19 cellular contexts compared by ENCODE assay signal in the genomic region with DNA sequence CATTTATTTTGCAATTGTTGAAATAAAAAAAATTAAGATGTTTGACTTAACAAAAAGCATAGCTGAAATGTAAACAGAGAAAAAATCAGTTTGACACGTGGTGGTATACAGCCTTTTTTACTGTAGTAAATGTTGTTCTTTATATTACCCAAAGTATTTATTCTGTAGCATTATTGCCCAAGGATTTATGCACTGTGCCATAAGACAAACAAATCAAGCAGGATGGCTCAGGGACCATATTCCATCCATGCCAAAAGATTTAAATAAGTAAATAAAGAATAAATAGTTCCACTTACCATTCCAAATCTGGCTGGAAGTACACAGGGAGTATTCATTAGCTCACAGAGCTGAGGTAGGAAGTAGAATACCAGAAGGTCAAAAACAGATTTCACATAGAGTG.
A peak's percentile ranks its signal among the peaks of the same experiment; 100 is the strongest.
DNase-seq lines count a peak whose midpoint lies in the region; ATAC-seq and TF ChIP-seq lines count a peak whose summit lies in the region.
"Had no signal": no experiment of that assay in that cellular context is flagged by ENCODE, and none has a peak within 500 bp of the region (broad histone marks: within the 10 kb centered on the region; RNA-seq: fewer than 3 reads in every experiment).

No MANE protein-coding gene starts in this region.

- in situ Hi-C loops in GM13976 (cut with MboI; ENCODE audit: low sequenced_read_pairs, unreplicated experiment), result no loop called here

- no peaks in the 10 kb centered on the region for H3K27me3 ChIP-seq in effector memory CD4-positive, alpha-beta T cell (replicated peaks; ENCODE audit: control insufficient read depth, insufficient read depth, low read length, poor library complexity, severe bottlenecking)
- H3K27me3 ChIP-seq: BE2C, BLaER1 had no signal

- no peaks in the 10 kb centered on the region for H3K36me3 ChIP-seq in effector memory CD4-positive, alpha-beta T cell (ENCODE audit: control insufficient read depth, insufficient read depth, low read length)
- H3K36me3 ChIP-seq: BE2C, BLaER1 had no signal

- ATAC-seq in GM21360 (IDR thresholded peaks at IDR 0.05; ENCODE audit: unreplicated experiment), result no peak

- TF ChIP-seq CTCF in GM13976 (IDR thresholded peaks at IDR 0.05; ENCODE audit: borderline replicate concordance, control extremely low read depth, extremely low read depth, insufficient read depth, missing control alignments), result no peak

- no peaks in the 10 kb centered on the region for H3K4me1 ChIP-seq in effector memory CD4-positive, alpha-beta T cell (ENCODE audit: control insufficient read depth, insufficient read depth, low read length, poor library complexity, severe bottlenecking)
- H3K4me1 ChIP-seq: BE2C, BLaER1, Caco-2 had no signal

- H3K9me3 ChIP-seq in effector memory CD4-positive, alpha-beta T cell (ENCODE audit: control insufficient read depth, low read length), result no peaks in the 10 kb centered on the region
- H3K9me3 ChIP-seq: BE2C, BLaER1, Caco-2 had no signal

- H3K4me3 ChIP-seq in effector memory CD4-positive, alpha-beta T cell (ENCODE audit: insufficient read depth, low read depth, low read length, poor library complexity, severe bottlenecking), result no peak overlapping the region
- H3K4me3 ChIP-seq: BLaER1 had no signal

- DNase-seq in HuH-7.5 (ENCODE audit: low spot score), result peak; percentile 1
- DNase-seq in NCI-H526 (lab: John Stamatoyannopoulos, UW), result peak; percentile 0 to 1
- DNase-seq in NCI-H69 (lab: John Stamatoyannopoulos, UW), result peak; percentile 21
- DNase-seq in GM13976 (ENCODE audit: low spot score), result no peak
- DNase-seq in NCI-H1105 treated with DMSO at 0.1 percent for 48 hours (lab: John Stamatoyannopoulos, UW), result no peak
- DNase-seq in effector memory CD4-positive, alpha-beta T cell, result no peak
- DNase-seq: 8988T; ACHN; BE2C; C1 segment of cervical spinal cord; Caco-2; Calu3; CD4-positive, alpha-beta memory T cell; CD4-positive, CD25-positive, alpha-beta regulatory T cell; CD8-positive, alpha-beta memory T cell; DMS79 treated with DMSO at 0.1 percent for 48 hours; GF-D8 had no signal

- no peak overlapping the region for H3K27ac ChIP-seq in effector memory CD4-positive, alpha-beta T cell (ENCODE audit: insufficient read depth, low read length, poor library complexity, severe bottlenecking)
- H3K27ac ChIP-seq: BLaER1 had no signal

Comparison
In these comparisons a context has a peak if more than half of its experiments do, and no peak if none do; other contexts are left out.
1. DNase-seq: peak in HuH-7.5 (single experiment), NCI-H526 (2 of 2) and NCI-H69 (single experiment); none in GM13976 (single experiment), NCI-H1105 treated with DMSO at 0.1 percent for 48 hours (single experiment) and effector memory CD4-positive, alpha-beta T cell (0 of 3).